8 cellular contexts compared by ENCODE assay signal in the genomic region with DNA sequence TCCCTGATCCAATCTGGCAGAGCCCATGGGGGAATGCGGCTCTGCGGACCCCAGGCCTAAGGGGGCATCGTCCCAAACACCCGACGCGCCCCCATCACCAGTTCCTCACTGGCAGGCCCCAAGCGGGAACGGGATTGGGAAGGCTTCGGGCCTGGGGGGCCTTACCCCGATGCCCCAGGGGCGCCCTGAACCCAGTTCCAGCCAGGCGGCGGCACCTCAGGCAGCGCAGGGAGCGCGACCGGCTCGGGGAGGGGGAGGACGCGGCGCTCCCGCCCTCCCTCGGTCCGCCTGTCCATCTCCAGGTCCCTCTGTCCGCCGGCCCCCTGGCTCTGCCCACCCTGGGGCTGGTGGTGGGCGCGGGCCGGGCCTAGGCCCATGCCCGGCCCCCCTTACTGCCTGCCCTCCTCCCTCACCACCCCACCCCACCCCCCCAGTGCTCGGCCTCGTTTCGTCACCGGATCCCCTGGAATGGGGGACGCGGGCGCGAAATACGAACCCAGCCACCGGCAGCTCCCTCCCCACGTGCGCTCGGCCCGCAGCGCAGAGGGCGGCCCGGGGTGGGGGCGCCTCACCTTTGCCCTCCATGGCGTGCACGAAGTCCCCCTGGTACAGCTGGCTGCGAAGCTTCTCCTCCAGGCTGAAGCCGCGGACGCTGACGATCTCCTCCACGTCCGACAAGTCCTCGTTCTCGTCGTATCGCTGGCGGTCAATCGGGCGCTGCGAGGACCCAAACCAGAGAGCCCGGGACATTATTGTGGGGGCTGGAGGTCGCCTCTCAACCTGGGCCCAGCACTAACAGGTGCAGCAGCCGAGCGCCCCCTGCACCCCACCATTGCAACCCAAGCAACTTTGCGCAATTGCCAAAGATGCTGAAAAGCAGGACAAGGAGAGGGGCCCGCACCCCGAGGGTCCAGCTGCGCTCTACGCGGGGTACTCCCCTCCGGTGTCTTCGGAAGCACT. TPM values are rescaled to one million over a fixed set of nuclear protein-coding genes. Genes with fewer than 3 reads are reported as not detected.
DNase-seq lines count a peak whose midpoint lies in the region; ATAC-seq and TF ChIP-seq lines count a peak whose summit lies in the region.

No MANE protein-coding gene starts in this region.

- H3K27me3 ChIP-seq in left ventricle myocardium inferior (ENCODE audit: low read depth): no peaks in the 10 kb centered on the region

- peak overlapping the region; percentile 87 for H3K27ac ChIP-seq in left ventricle myocardium inferior (replicated peaks)

- no peak for TF ChIP-seq CTCF in left ventricle myocardium inferior (IDR thresholded peaks at IDR 0.05; ENCODE audit: borderline replicate concordance)
- TF ChIP-seq CTCF in retinal pigment epithelial cell (conservative IDR thresholded peaks at IDR 0.05; ENCODE audit: low read depth, low read length): no peak

- H3K9me3 Mint-ChIP-seq in activated naive CD8-positive, alpha-beta T cell treated with anti-CD3 and anti-CD28 coated beads for 36 hours: no peaks in the 10 kb centered on the region

- peak overlapping the region; percentile 92 for H3K4me3 Mint-ChIP-seq in activated naive CD8-positive, alpha-beta T cell treated with anti-CD3 and anti-CD28 coated beads for 36 hours

- no peaks in the 10 kb centered on the region for H3K9me3 ChIP-seq in left ventricle myocardium inferior (replicated peaks)

- intact Hi-C loops in left ventricle myocardium inferior (cut with micrococcal nuclease): no loop called here

- no peak for ATAC-seq in HG02884 (IDR thresholded peaks at IDR 0.05; ENCODE audit: unreplicated experiment)

- H3K27me3 Mint-ChIP-seq in activated naive CD8-positive, alpha-beta T cell treated with anti-CD3 and anti-CD28 coated beads for 36 hours: no peaks in the 10 kb centered on the region

- peaks cover 62% of the 10 kb centered on the region for H3K4me1 ChIP-seq in left ventricle myocardium inferior

- H3K36me3 Mint-ChIP-seq in activated naive CD8-positive, alpha-beta T cell treated with anti-CD3 and anti-CD28 coated beads for 36 hours: peaks cover 3% of the 10 kb centered on the region

- peaks cover 27% of the 10 kb centered on the region for H3K4me1 Mint-ChIP-seq in activated naive CD8-positive, alpha-beta T cell treated with anti-CD3 and anti-CD28 coated beads for 36 hours

- peaks cover 23% of the 10 kb centered on the region for H3K36me3 ChIP-seq in left ventricle myocardium inferior

- H3K4me3 ChIP-seq in left ventricle myocardium inferior (peak overlapping the region; percentile 74), retinal pigment epithelial cell (ENCODE audit: low read length) (peak overlapping the region; percentile 69)

- H3K27ac Mint-ChIP-seq in activated naive CD8-positive, alpha-beta T cell treated with anti-CD3 and anti-CD28 coated beads for 36 hours: no peak overlapping the region

- DNase-seq in activated effector memory CD4-positive, alpha-beta T cell treated with anti-CD3 and anti-CD28 coated beads, Interleukin-2, amount 50 U/mL, for 16 hours: peak; percentile 71
- DNase-seq in activated effector memory CD4-positive, alpha-beta T cell treated with Interleukin-2 at 50 U/mL for 16 hours: no peak
- DNase-seq in activated naive CD8-positive, alpha-beta T cell treated with anti-CD3 and anti-CD28 coated beads for 36 hours: no peak
- peak; percentile 21 for DNase-seq in left ventricle myocardium inferior
- DNase-seq in retinal pigment epithelial cell (ENCODE audit: low read depth): no peak
- DNase-seq in DMS 273 treated with DMSO at 0.1 percent for 48 hours (lab: John Stamatoyannopoulos, UW): no peak
- no peak for DNase-seq in NCI-H524 treated with DMSO at 0.1 percent for 48 hours (lab: John Stamatoyannopoulos, UW)

RNA-seq across cellular contexts. Expression of a gene that starts 2.3 kb away (rescaled TPM):
- total RNA-seq in activated naive CD8-positive, alpha-beta T cell treated with anti-CD3 and anti-CD28 coated beads for 36 hours: 10 to 100 TPM; 55.3 to 57.3 TPM
- total RNA-seq in left ventricle myocardium inferior: 13.0 TPM

RNA-seq across cellular contexts. Expression of a gene that starts 47.8 kb away (rescaled TPM):
- total RNA-seq in activated naive CD8-positive, alpha-beta T cell treated with anti-CD3 and anti-CD28 coated beads for 36 hours: 10 to 100 TPM; 44.0 to 44.4 TPM
- 11.4 TPM for total RNA-seq in left ventricle myocardium inferior

Comparison
In these comparisons a context has a peak if more than half of its experiments do, and no peak if none do; other contexts are left out.
1. DNase-seq: peak in activated effector memory CD4-positive, alpha-beta T cell treated with anti-CD3 and anti-CD28 coated beads, Interleukin-2, amount 50 U/mL, for 16 hours (single experiment) and left ventricle myocardium inferior (single experiment); none in activated effector memory CD4-positive, alpha-beta T cell treated with Interleukin-2 at 50 U/mL for 16 hours (single experiment), activated naive CD8-positive, alpha-beta T cell treated with anti-CD3 and anti-CD28 coated beads for 36 hours (single experiment), retinal pigment epithelial cell (single experiment), DMS 273 treated with DMSO at 0.1 percent for 48 hours (single experiment) and NCI-H524 treated with DMSO at 0.1 percent for 48 hours (single experiment).